In genomic region chr1:24927473-24927872, GRCh38 we compare ENCODE assay signal across 16 cellular contexts. TPM values are rescaled to one million over a fixed set of nuclear protein-coding genes. Genes with fewer than 3 reads are reported as not detected.
DNase-seq lines count a peak whose midpoint lies in the region; ATAC-seq, FAIRE-seq and TF ChIP-seq lines count a peak whose summit lies in the region.
"Had no signal": no experiment of that assay in that cellular context is flagged by ENCODE, and none has a peak within 500 bp of the region (broad histone marks: within the 10 kb centered on the region; RNA-seq: fewer than 3 reads in every experiment).

No MANE protein-coding gene starts in this region.

- H4K91ac ChIP-seq in H9 (ENCODE audit: insufficient read length, low read depth, low read length): no peak overlapping the region

- no peak overlapping the region for H3K23ac ChIP-seq in H9 (ENCODE audit: insufficient read length, low read depth, low read length)

- H3K27me3 Mint-ChIP-seq in CD4-positive, alpha-beta T cell: no peaks in the 10 kb centered on the region
- peaks cover 78% of the 10 kb centered on the region for H3K27me3 Mint-ChIP-seq in H9 (ENCODE audit: low read depth)
- peaks cover 2% of the 10 kb centered on the region for H3K27me3 Mint-ChIP-seq in activated T-helper 1 cell treated with anti-CD3 and anti-CD28 coated beads, Interleukin-12 subunit alpha, Interleukin-12 subunit beta, Interleukin-2, Interleukin-4 antibody, amounts not matched to agents 30 ng/mL and 10 ng/mL and 1 ng/mL, durations not matched to agents 14 hours and 24 hours and 36 hours (ENCODE audit: insufficient read depth)
- no peaks in the 10 kb centered on the region for H3K27me3 Mint-ChIP-seq in naive B cell

- no peaks in the 10 kb centered on the region for H3K79me1 ChIP-seq in H9 (ENCODE audit: insufficient read depth, low read depth, low read length, poor library complexity, severe bottlenecking)

- no peak for TF ChIP-seq CTCF in CD4-positive, alpha-beta T cell (IDR thresholded peaks at IDR 0.05)
- TF ChIP-seq CTCF in H9 (conservative IDR thresholded peaks at IDR 0.05): no peak

- H4K20me1 ChIP-seq in H9 (ENCODE audit: control insufficient read depth, insufficient read depth, insufficient read length): no peaks in the 10 kb centered on the region

- no peak overlapping the region for H3K9ac ChIP-seq in H9 (ENCODE audit: extremely low read depth, insufficient read length, low read length)

- peak overlapping the region; percentile 20 for H3K4me2 ChIP-seq in H9 (ENCODE audit: insufficient read depth, insufficient read length, low read length)

- H2BK15ac ChIP-seq in H9 (ENCODE audit: low read depth, low read length): no peak overlapping the region

- no peak for DNase-seq in CD4-positive, alpha-beta T cell
- DNase-seq in H9 (no peak), naive B cell (no peak), RCC 7860 (ENCODE audit: low spot score) (no peak), HPDE6-E6E7 (ENCODE audit: extremely low spot score) (no peak)
- DNase-seq in activated T-helper 1 cell treated with anti-CD3 and anti-CD28 coated beads, Interleukin-12 subunit alpha, Interleukin-12 subunit beta, Interleukin-2, Interleukin-4 antibody, amounts not matched to agents 30 ng/mL and 10 ng/mL and 1 ng/mL, durations not matched to agents 14 hours and 24 hours and 36 hours (ENCODE audit: low spot score): no peak
- DNase-seq: activated CD8-positive, alpha-beta memory T cell treated with anti-CD3 and anti-CD28 coated beads, Interleukin-2, amount 50 U/mL, for 48 hours; brain microvascular endothelial cell; GF-D8; kidney; stimulated activated CD4-positive, alpha-beta T cell treated with anti-CD3 and anti-CD28 coated beads, Interleukin-4, amount 100 ng/mL, for 4 hours had no signal

- H3K27ac ChIP-seq in CD4-positive, alpha-beta T cell (ENCODE audit: low read depth, low read length): peak overlapping the region; percentile 95
- H3K27ac ChIP-seq in H9 (ENCODE audit: insufficient read length, low read depth, low read length): no peak overlapping the region
- H3K27ac ChIP-seq: brain microvascular endothelial cell had no signal

- no peak overlapping the region for H2AFZ ChIP-seq in H9 (ENCODE audit: low read length)

- no peak overlapping the region for H2BK120ac ChIP-seq in H9 (ENCODE audit: low read depth, low read length, poor library complexity, severe bottlenecking)

- H3K9me3 Mint-ChIP-seq in CD4-positive, alpha-beta T cell: no peaks in the 10 kb centered on the region
- H3K9me3 Mint-ChIP-seq in H9 (peaks cover 0 to 2% of the 10 kb centered on the region in 2 experiments; a peak in 2 of 5 replicates), naive B cell (no peaks in the 10 kb centered on the region)
- no peaks in the 10 kb centered on the region for H3K9me3 Mint-ChIP-seq in activated T-helper 1 cell treated with anti-CD3 and anti-CD28 coated beads, Interleukin-12 subunit alpha, Interleukin-12 subunit beta, Interleukin-2, Interleukin-4 antibody, amounts not matched to agents 30 ng/mL and 10 ng/mL and 1 ng/mL, durations not matched to agents 14 hours and 24 hours and 36 hours

- H3K27me3 ChIP-seq in CD4-positive, alpha-beta T cell (ENCODE audit: control insufficient read depth, insufficient read depth, low read length): no peaks in the 10 kb centered on the region
- peaks cover 53% of the 10 kb centered on the region for H3K27me3 ChIP-seq in H9 (ENCODE audit: insufficient read depth, low read length)
- H3K27me3 ChIP-seq: brain microvascular endothelial cell had no signal

- H3K18ac ChIP-seq in H9 (ENCODE audit: insufficient read length, low read depth, low read length): peak overlapping the region; percentile 18

- no peak overlapping the region for H4K8ac ChIP-seq in H9 (replicated peaks; ENCODE audit: insufficient read length, low read depth, low read length)

- POLR2A ChIA-PET in CD4-positive, alpha-beta T cell (lab: Charles Lee): interaction anchor here (0.6 to 8.3 kb wide), 16 partner anchors 8 to 848 kb away, joined by 3 to 121 read pairs (median 11); partner anchors contain the start of genes CLIC4 and RSRP1

- peak overlapping the region; percentile 99 for H3K4me3 Mint-ChIP-seq in CD4-positive, alpha-beta T cell
- peak overlapping the region in 1 of 2 experiments; percentile 79; a peak in 2 of 5 replicates for H3K4me3 Mint-ChIP-seq in H9
- peak overlapping the region; percentile 95 for H3K4me3 Mint-ChIP-seq in activated T-helper 1 cell treated with anti-CD3 and anti-CD28 coated beads, Interleukin-12 subunit alpha, Interleukin-12 subunit beta, Interleukin-2, Interleukin-4 antibody, amounts not matched to agents 30 ng/mL and 10 ng/mL and 1 ng/mL, durations not matched to agents 14 hours and 24 hours and 36 hours
- peak overlapping the region; percentile 97 to 100 (median 99) for H3K4me3 Mint-ChIP-seq in naive B cell

- CTCF ChIA-PET in CD4-positive, alpha-beta T cell (lab: Charles Lee): interaction anchor here (0.6 to 2.9 kb wide), 4 partner anchors 14 to 173 kb away, joined by 3 to 10 read pairs (median 4); no protein-coding TSS in a partner anchor

- no peak overlapping the region for H2BK20ac ChIP-seq in H9 (ENCODE audit: low read depth, low read length, poor library complexity, severe bottlenecking)

- H3T11ph ChIP-seq in H9 (ENCODE audit: low read length): no peak overlapping the region

- H3K4ac ChIP-seq in H9 (ENCODE audit: low read depth, low read length): no peak overlapping the region

- peaks cover 22% of the 10 kb centered on the region for H3K23me2 ChIP-seq in H9 (ENCODE audit: insufficient read length, low read depth, low read length, poor library complexity, severe bottlenecking)

- H3K79me2 ChIP-seq in H9 (ENCODE audit: insufficient read depth, low read length): no peaks in the 10 kb centered on the region

- FAIRE-seq in RCC 7860 (lab: Jason Lieb, UNC): no peak
- FAIRE-seq: endometrium, kidney had no signal

- no peak overlapping the region for H2BK12ac ChIP-seq in H9 (ENCODE audit: insufficient read length, low read depth, low read length)

- no peak overlapping the region for H4K5ac ChIP-seq in H9 (ENCODE audit: insufficient read length, low read depth, low read length)

- H3K4me1 ChIP-seq in H9 (ENCODE audit: insufficient read depth, low read length): peaks cover 4% of the 10 kb centered on the region; the same call in 1 of the 2 replicates

- peaks cover 64% of the 10 kb centered on the region for H3K36me3 Mint-ChIP-seq in CD4-positive, alpha-beta T cell (ENCODE audit: low read depth)
- H3K36me3 Mint-ChIP-seq in H9 (ENCODE audit: insufficient read depth in 1 of 3, low read depth in 3 of 3) (no peaks in the 10 kb centered on the region), naive B cell (peaks cover 0 to 4% of the 10 kb centered on the region in 2 donors)
- H3K36me3 Mint-ChIP-seq in activated T-helper 1 cell treated with anti-CD3 and anti-CD28 coated beads, Interleukin-12 subunit alpha, Interleukin-12 subunit beta, Interleukin-2, Interleukin-4 antibody, amounts not matched to agents 30 ng/mL and 10 ng/mL and 1 ng/mL, durations not matched to agents 14 hours and 24 hours and 36 hours (ENCODE audit: low read depth): peaks cover 57% of the 10 kb centered on the region

- H3K14ac ChIP-seq in H9 (ENCODE audit: insufficient read depth, low read length): no peak overlapping the region

- H3K9me3 ChIP-seq in CD4-positive, alpha-beta T cell (ENCODE audit: control insufficient read depth, low read length): no peaks in the 10 kb centered on the region
- no peaks in the 10 kb centered on the region for H3K9me3 ChIP-seq in H9 (ENCODE audit: control insufficient read depth, low read depth, low read length)

- no CpG with 5 or more reads among the region's 17 CpGs for WGBS in H9 (ENCODE audit: extremely low coverage, insufficient read length, low lambda C conversion rate)

- peak overlapping the region; percentile 98 for H3K27ac Mint-ChIP-seq in CD4-positive, alpha-beta T cell
- H3K27ac Mint-ChIP-seq in H9 (no peak overlapping the region), naive B cell (peak overlapping the region in 5 of 6 donors; percentile 95 to 100 (median 99))
- peak overlapping the region; percentile 92 for H3K27ac Mint-ChIP-seq in activated T-helper 1 cell treated with anti-CD3 and anti-CD28 coated beads, Interleukin-12 subunit alpha, Interleukin-12 subunit beta, Interleukin-2, Interleukin-4 antibody, amounts not matched to agents 30 ng/mL and 10 ng/mL and 1 ng/mL, durations not matched to agents 14 hours and 24 hours and 36 hours

- ATAC-seq in CD4-positive, alpha-beta T cell (ENCODE audit: poor library complexity): no peak
- ATAC-seq in naive B cell (ENCODE audit: low read depth in 2 of 2) (no peak), HG03342 (IDR thresholded peaks at IDR 0.05; ENCODE audit: unreplicated experiment) (no peak), GM18861 (IDR thresholded peaks at IDR 0.05; ENCODE audit: unreplicated experiment) (no peak)
- ATAC-seq: Panc1 had no signal

- intact Hi-C loops in CD4-positive, alpha-beta T cell (cut with DNase I, micrococcal nuclease): no loop called here
- intact Hi-C loops in activated T-helper 1 cell treated with anti-CD3 and anti-CD28 coated beads, Interleukin-12 subunit alpha, Interleukin-12 subunit beta, Interleukin-2, Interleukin-4 antibody, amounts not matched to agents 30 ng/mL and 10 ng/mL and 1 ng/mL, durations not matched to agents 14 hours and 24 hours and 36 hours (cut with micrococcal nuclease): loop anchor here (5.0 to 10.0 kb wide), 5 partner anchors 280 to 750 kb away; partner anchors contain the start of genes SRRM1 and SYF2

- no peak overlapping the region for H2AK5ac ChIP-seq in H9 (ENCODE audit: insufficient read length, low read length)

- no peak overlapping the region for H2BK5ac ChIP-seq in H9 (ENCODE audit: insufficient read length, low read length)

- peaks cover 70% of the 10 kb centered on the region for H3K4me1 Mint-ChIP-seq in CD4-positive, alpha-beta T cell (ENCODE audit: low read depth)
- H3K4me1 Mint-ChIP-seq in H9: peaks cover 36 to 52% of the 10 kb centered on the region in 2 experiments
- H3K4me1 Mint-ChIP-seq in activated T-helper 1 cell treated with anti-CD3 and anti-CD28 coated beads, Interleukin-12 subunit alpha, Interleukin-12 subunit beta, Interleukin-2, Interleukin-4 antibody, amounts not matched to agents 30 ng/mL and 10 ng/mL and 1 ng/mL, durations not matched to agents 14 hours and 24 hours and 36 hours (ENCODE audit: low read depth): peaks cover 72% of the 10 kb centered on the region
- peaks cover 41 to 71% (median 52%) of the 10 kb centered on the region in 3 donors for H3K4me1 Mint-ChIP-seq in naive B cell

- H3K56ac ChIP-seq in H9 (ENCODE audit: insufficient read length, low read depth, low read length): no peak overlapping the region

RNA-seq across cellular contexts. Expression of gene RUNX3, which starts 2.6 kb away (rescaled TPM):
- 100 to 1,000 TPM; 202 to 209 TPM for total RNA-seq in CD4-positive, alpha-beta T cell
- total RNA-seq in H9 (2021): 0.33 and 0.35 TPM in 2 replicates
- total RNA-seq in activated T-helper 1 cell treated with anti-CD3 and anti-CD28 coated beads, Interleukin-12 subunit alpha, Interleukin-12 subunit beta, Interleukin-2, Interleukin-4 antibody, amounts not matched to agents 30 ng/mL and 10 ng/mL and 1 ng/mL, durations not matched to agents 14 hours and 24 hours and 36 hours: 133 and 140 TPM in 2 replicates
- polyA plus RNA-seq in naive B cell (ENCODE audit: low read depth in 6 of 6): 10 to 100 TPM; 14.7 to 28.7 (median 18.2) TPM
- total RNA-seq: myocyte had no signal

Comparison
In these comparisons a context has a peak if more than half of its experiments do, and no peak if none do; other contexts are left out.
1. H3K27ac Mint-ChIP-seq: peak in CD4-positive, alpha-beta T cell (single experiment), activated T-helper 1 cell treated with anti-CD3 and anti-CD28 coated beads, Interleukin-12 subunit alpha, Interleukin-12 subunit beta, Interleukin-2, Interleukin-4 antibody, amounts not matched to agents 30 ng/mL and 10 ng/mL and 1 ng/mL, durations not matched to agents 14 hours and 24 hours and 36 hours (single experiment) and naive B cell (5 of 6); none in H9 (0 of 3).
2. RNA of gene RUNX3, which starts 2.6 kb away (total RNA-seq): 202 to 209 TPM in CD4-positive, alpha-beta T cell and 133 to 140 TPM in activated T-helper 1 cell treated with anti-CD3 and anti-CD28 coated beads, Interleukin-12 subunit alpha, Interleukin-12 subunit beta, Interleukin-2, Interleukin-4 antibody, amounts not matched to agents 30 ng/mL and 10 ng/mL and 1 ng/mL, durations not matched to agents 14 hours and 24 hours and 36 hours; 0.33 to 0.35 TPM in H9; every median in the first group is over 10 times any median in the second.